In the genomic region with DNA sequence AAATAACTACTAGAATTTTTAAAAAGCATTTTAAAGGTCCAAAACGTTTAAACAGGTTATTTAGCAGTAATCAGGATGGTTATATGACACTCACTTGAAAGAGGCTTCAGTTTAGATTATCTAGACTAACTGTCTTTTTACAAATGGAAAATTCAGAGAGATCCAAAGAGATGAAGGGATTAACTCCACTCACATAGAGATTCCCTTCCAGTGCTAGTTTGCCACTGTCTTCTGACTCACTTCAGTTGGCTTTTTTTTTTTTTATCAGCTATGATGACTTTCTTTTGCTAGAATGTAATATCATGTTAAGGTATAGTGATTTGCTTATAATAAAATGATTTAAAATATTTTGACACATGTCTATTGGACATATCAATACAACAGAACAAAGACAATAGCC, we compare ENCODE assay signal across 16 cellular contexts.
"Had no signal": no experiment of that assay in that cellular context is flagged by ENCODE, and none has a peak within 500 bp of the region (broad histone marks: within the 10 kb centered on the region; RNA-seq: fewer than 3 reads in every experiment).

No MANE protein-coding gene starts in this region.

- DNase-seq: activated CD4-positive, alpha-beta memory T cell treated with anti-CD3 and anti-CD28 coated beads for 36 hours; activated gamma-delta T cell treated with Interleukin-2 at 50 U/mL for 16 hours; activated naive CD8-positive, alpha-beta T cell treated with anti-CD3 and anti-CD28 coated beads, Interleukin-2, amount 10 ng/mL, durations not matched to agents 7 days and 5 days; activated T-cell treated with anti-CD3 and anti-CD28 coated beads, Interleukin-2, amount 50 U/mL, for 48 hours; aorta; foreskin melanocyte; heart left ventricle; left ventricle myocardium inferior; nephron progenitor cell; sigmoid colon; stimulated activated CD4-positive, alpha-beta T cell treated with anti-CD3 and anti-CD28 coated beads, Interleukin-2, amount 100 ng/mL, for 48 hours; stimulated activated CD8-positive, alpha-beta memory T cell treated with anti-CD3 and anti-CD28 coated beads, Interleukin-4, amount 100 ng/mL, for 48 hours; T-helper 9 cell had no signal

- H3K9me3 ChIP-seq: heart left ventricle, left ventricle myocardium inferior, sigmoid colon, thoracic aorta had no signal

- H3K27me3 ChIP-seq: cardiac muscle cell, heart left ventricle, sigmoid colon had no signal

- H3K27ac ChIP-seq: cardiac muscle cell, heart left ventricle, left ventricle myocardium inferior, sigmoid colon, thoracic aorta had no signal

- H3K27ac Mint-ChIP-seq: activated CD4-positive, alpha-beta memory T cell treated with anti-CD3 and anti-CD28 coated beads for 36 hours; activated naive CD8-positive, alpha-beta T cell treated with anti-CD3 and anti-CD28 coated beads, Interleukin-2, amount 10 ng/mL, durations not matched to agents 7 days and 5 days; nephron progenitor cell; stimulated activated naive CD8-positive, alpha-beta T cell treated with anti-CD3 and anti-CD28 coated beads, Interleukin-15, Interleukin-2, amounts not matched to agents 100 ng/mL and 50 ng/mL, for 24 hours had no signal

- H3K4me3 ChIP-seq: cardiac muscle cell, heart left ventricle, left ventricle myocardium inferior, sigmoid colon, thoracic aorta had no signal

- H3K36me3 ChIP-seq: cardiac muscle cell, heart left ventricle, left ventricle myocardium inferior, sigmoid colon, thoracic aorta had no signal

- H3K27me3 Mint-ChIP-seq: activated CD4-positive, alpha-beta memory T cell treated with anti-CD3 and anti-CD28 coated beads for 36 hours; activated naive CD8-positive, alpha-beta T cell treated with anti-CD3 and anti-CD28 coated beads, Interleukin-2, amount 10 ng/mL, durations not matched to agents 7 days and 5 days; stimulated activated naive CD8-positive, alpha-beta T cell treated with anti-CD3 and anti-CD28 coated beads, Interleukin-15, Interleukin-2, amounts not matched to agents 100 ng/mL and 50 ng/mL, for 24 hours had no signal

- H3K9me3 Mint-ChIP-seq: activated CD4-positive, alpha-beta memory T cell treated with anti-CD3 and anti-CD28 coated beads for 36 hours; activated naive CD8-positive, alpha-beta T cell treated with anti-CD3 and anti-CD28 coated beads, Interleukin-2, amount 10 ng/mL, durations not matched to agents 7 days and 5 days; stimulated activated naive CD8-positive, alpha-beta T cell treated with anti-CD3 and anti-CD28 coated beads, Interleukin-15, Interleukin-2, amounts not matched to agents 100 ng/mL and 50 ng/mL, for 24 hours had no signal

- H3K4me3 Mint-ChIP-seq: activated CD4-positive, alpha-beta memory T cell treated with anti-CD3 and anti-CD28 coated beads for 36 hours; activated naive CD8-positive, alpha-beta T cell treated with anti-CD3 and anti-CD28 coated beads, Interleukin-2, amount 10 ng/mL, durations not matched to agents 7 days and 5 days; nephron progenitor cell; stimulated activated naive CD8-positive, alpha-beta T cell treated with anti-CD3 and anti-CD28 coated beads, Interleukin-15, Interleukin-2, amounts not matched to agents 100 ng/mL and 50 ng/mL, for 24 hours had no signal
